ENCODE assay signal across 8 cellular contexts in the genomic region with DNA sequence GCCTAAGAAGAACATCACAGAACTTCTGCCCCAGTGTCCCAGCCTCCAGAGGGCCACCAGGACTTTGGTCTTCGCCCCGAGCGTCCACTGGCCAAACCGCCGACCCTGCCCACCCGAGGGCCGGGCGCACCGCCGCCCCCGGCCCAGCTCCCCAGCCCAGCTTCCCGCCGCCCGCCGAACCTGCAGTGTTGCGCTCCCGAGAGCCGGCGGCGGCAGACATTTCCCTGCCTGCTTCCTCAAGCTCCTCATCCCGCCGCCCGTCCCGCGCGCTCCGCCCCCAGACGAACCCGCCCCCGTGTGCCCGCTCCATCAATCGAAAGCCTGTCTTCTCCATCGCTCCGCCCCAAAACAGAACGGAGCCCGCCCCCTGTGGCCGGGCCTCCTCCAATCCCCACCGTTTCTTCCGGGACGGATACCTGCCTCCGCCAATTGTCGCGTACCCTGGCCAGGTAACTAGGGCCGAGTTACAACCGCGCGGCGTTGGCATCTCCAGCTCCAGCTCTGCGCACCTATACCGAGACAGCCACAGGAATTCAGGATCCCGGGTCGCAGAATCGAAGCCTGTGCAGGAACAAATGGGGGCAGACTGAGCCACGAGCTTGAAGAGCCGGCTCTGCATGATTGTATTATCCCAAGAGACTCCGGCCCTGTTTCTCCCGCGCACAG. TPM values are rescaled to one million over a fixed set of nuclear protein-coding genes. Genes with fewer than 3 reads are reported as not detected.
DNase-seq lines count a peak whose midpoint lies in the region; ATAC-seq, FAIRE-seq and TF ChIP-seq lines count a peak whose summit lies in the region.

No MANE protein-coding gene starts in this region.

- peak overlapping the region; percentile 78 for H3K4me3 Mint-ChIP-seq in chondrocyte (ENCODE audit: unreplicated experiment)

- TF ChIP-seq CTCF in BJ (IDR thresholded peaks at IDR 0.05; ENCODE audit: insufficient read depth, low read depth, low read length), result no peak
- peak; percentile 21 for TF ChIP-seq CTCF in chondrocyte (IDR thresholded peaks at IDR 0.05)

- DNase-seq in BJ (ENCODE audit: low read depth) (peak; percentile 68), GM19239 (ENCODE audit: insufficient read length, low spot score) (peak; percentile 90), NCI-H510A (lab: John Stamatoyannopoulos, UW) (peak; percentile 100), chondrocyte (ENCODE audit: low spot score) (peak; percentile 97), kidney glomerular epithelial cell (lab: John Stamatoyannopoulos, UW) (peak; percentile 98)
- DNase-seq in activated CD4-positive, alpha-beta T cell treated with anti-CD3 and anti-CD28 coated beads for 1 hour, result peak; percentile 94
- DNase-seq in stimulated activated CD4-positive, alpha-beta T cell treated with anti-CD3 and anti-CD28 coated beads, Interleukin-15, amount 100 ng/mL, for 48 hours (ENCODE audit: low read depth in 2 of 2), result peak; percentile 93 to 98

- no peaks in the 10 kb centered on the region for H3K27me3 Mint-ChIP-seq in chondrocyte (ENCODE audit: low read depth)

- peaks cover 7% of the 10 kb centered on the region for H3K36me3 ChIP-seq in BJ (ENCODE audit: control insufficient read depth, insufficient read depth, low read length)

- H3K27me3 ChIP-seq in BJ (ENCODE audit: control insufficient read depth, insufficient read depth, low read length), result no peaks in the 10 kb centered on the region

- peak; percentile 92 for ATAC-seq in HG03439 (IDR thresholded peaks at IDR 0.05; ENCODE audit: unreplicated experiment)

- H3K4me1 Mint-ChIP-seq in chondrocyte (ENCODE audit: low read depth), result peaks cover 28% of the 10 kb centered on the region

- H3K27ac Mint-ChIP-seq in chondrocyte (ENCODE audit: unreplicated experiment), result peak overlapping the region; percentile 61

- POLR2A ChIA-PET in BJ (lab: Charles Lee), result interaction anchor here (0.6 kb wide), 4 partner anchors 14 to 1154 kb away, joined by 3 to 9 read pairs (median 6); partner anchors contain the start of genes C1orf122 and YRDC

- H3K9me3 Mint-ChIP-seq in chondrocyte (ENCODE audit: low read depth), result no peaks in the 10 kb centered on the region

- CTCF ChIA-PET in BJ (lab: Yijun Ruan, JAX), result interaction anchor here (0.6 to 1.3 kb wide), 2 partner anchors 17 to 59 kb away, joined by 3 read pairs; no protein-coding TSS in a partner anchor

- peak; percentile 98 for FAIRE-seq in GM19239 (lab: Jason Lieb, UNC)

- H3K36me3 Mint-ChIP-seq in chondrocyte (ENCODE audit: low read depth), result peaks cover 13% of the 10 kb centered on the region

- H3K4me3 ChIP-seq in BJ (ENCODE audit: low read depth, low read length), result peak overlapping the region; percentile 46

RNA-seq across cellular contexts. Expression of gene INPP5B, which starts 15.2 kb away (rescaled TPM):
- polyA plus RNA-seq in BJ (2011; rRNA removed), result 21.0 and 21.9 TPM in 2 replicates
- 15.2 and 17.3 TPM in 2 replicates for polyA minus RNA-seq in BJ (2011; rRNA and poly(A)+ RNA removed)
- 18.7 to 21.2 TPM (median 20.6 TPM) in 3 replicates for total RNA-seq in chondrocyte

RNA-seq across cellular contexts. Expression of gene SF3A3, which starts 58.2 kb away (rescaled TPM):
- 26.2 and 47.1 TPM in 2 replicates for polyA plus RNA-seq in BJ (2011; rRNA removed)
- 15.8 and 17.2 TPM in 2 replicates for polyA minus RNA-seq in BJ (2011; rRNA and poly(A)+ RNA removed)
- 45.6 to 60.4 TPM (median 46.2 TPM) in 3 replicates for total RNA-seq in chondrocyte

Comparison
In these comparisons a context has a peak if more than half of its experiments do, and no peak if none do; other contexts are left out.
1. Peak in every context shown above with its lines: DNase-seq, ATAC-seq and H3K4me3 ChIP-seq.